Comparison of ENCODE assay signal across 8 cellular contexts in genomic region chr12:58105225-58106119, GRCh38.
DNase-seq lines count a peak whose midpoint lies in the region; ATAC-seq and TF ChIP-seq lines count a peak whose summit lies in the region.

No MANE protein-coding gene starts in this region.

- no peaks in the 10 kb centered on the region for H3K4me1 Mint-ChIP-seq in WTC11
- no peaks in the 10 kb centered on the region for H3K4me1 Mint-ChIP-seq in activated naive CD8-positive, alpha-beta T cell treated with anti-CD3 and anti-CD28 coated beads for 36 hours

- no peak overlapping the region for H3K4me3 Mint-ChIP-seq in WTC11
- H3K4me3 Mint-ChIP-seq in activated naive CD8-positive, alpha-beta T cell treated with anti-CD3 and anti-CD28 coated beads for 36 hours = no peak overlapping the region

- no peak overlapping the region for H2AFZ ChIP-seq in HCT116 (ENCODE audit: low read depth, low read length, poor library complexity, severe bottlenecking)

- DNase-seq in A673 (ENCODE audit: low spot score) (no peak), HCT116 (ENCODE audit: low read depth, low spot score) (no peak), WTC11 (ENCODE audit: low spot score) (no peak), heart right ventricle (no peak), GM10266 (ENCODE audit: extremely low spot score) (no peak)
- DNase-seq in activated effector memory CD4-positive, alpha-beta T cell treated with anti-CD3 and anti-CD28 coated beads, Interleukin-2, amount 50 U/mL, for 16 hours = no peak
- DNase-seq in activated CD4-positive, alpha-beta T cell treated with anti-CD3 and anti-CD28 coated beads, Interleukin-2, amount 50 U/mL, for 48 hours = no peak
- no peak for DNase-seq in activated naive CD8-positive, alpha-beta T cell treated with anti-CD3 and anti-CD28 coated beads for 36 hours

- ATAC-seq in HCT116 (peak; percentile 70), WTC11 (peak; percentile 59), heart right ventricle (peak; percentile 25 to 73 (median 56))

- TF ChIP-seq CTCF in A673 (conservative IDR thresholded peaks at IDR 0.05; ENCODE audit: low read depth, low read length) (peak; percentile 38; the same call in 1 of the 2 replicates), HCT116 (IDR thresholded peaks at IDR 0.05 in 2 of 3, conservative IDR thresholded peaks at IDR 0.05 in 1 of 3; ENCODE audit: borderline replicate concordance in 1 of 3, insufficient read depth in 1 of 3, low read depth in 2 of 3, low read length in 2 of 3) (peak in 2 of 3 experiments; percentile 43 to 51; a peak in 3 of 6 replicates), WTC11 (IDR thresholded peaks at IDR 0.05) (no peak), heart right ventricle (IDR thresholded peaks at IDR 0.05) (peak in 7 of 9 donors; percentile 18 to 55 (median 36)), GM10266 (IDR thresholded peaks at IDR 0.05; ENCODE audit: control insufficient read depth, insufficient read depth, low read depth, missing control alignments) (no peak)

- H3K4me3 ChIP-seq in A673 (ENCODE audit: low read depth, low read length, poor library complexity, severe bottlenecking) (no peak overlapping the region), HCT116 (replicated peaks in 1 of 2; ENCODE audit: low read depth in 1 of 2, low read length in 2 of 2) (no peak overlapping the region), heart right ventricle (no peak overlapping the region)

- H3K36me3 Mint-ChIP-seq in WTC11 = peaks cover 10% of the 10 kb centered on the region; the same call in 1 of the 2 replicates
- no peaks in the 10 kb centered on the region for H3K36me3 Mint-ChIP-seq in activated naive CD8-positive, alpha-beta T cell treated with anti-CD3 and anti-CD28 coated beads for 36 hours

- BruUV-seq in A673 (replicated peaks; lab: Mats Ljungman, UMichigan) (no TSS peak), HCT116 (replicated peaks; lab: Mats Ljungman, UMichigan) (no TSS peak)

- no peaks in the 10 kb centered on the region for H3K79me2 ChIP-seq in HCT116 (ENCODE audit: insufficient read depth, low read length)

- no peak overlapping the region for H3K27ac Mint-ChIP-seq in WTC11
- H3K27ac Mint-ChIP-seq in activated naive CD8-positive, alpha-beta T cell treated with anti-CD3 and anti-CD28 coated beads for 36 hours = no peak overlapping the region

- no peaks in the 10 kb centered on the region for H3K36me3 ChIP-seq in A673 (ENCODE audit: insufficient read depth, low read length, poor library complexity, severe bottlenecking)
- H3K36me3 ChIP-seq in HCT116 (ENCODE audit: control insufficient read depth in 1 of 2, insufficient read depth in 2 of 2, low read length in 2 of 2) = no peaks in the 10 kb centered on the region
- no peaks in the 10 kb centered on the region for H3K36me3 ChIP-seq in heart right ventricle

- intact Hi-C loops in A673 (cut with micrococcal nuclease; ENCODE audit: unreplicated experiment) = no loop called here
- intact Hi-C loops in HCT116 (cut with micrococcal nuclease) = no loop called here
- intact Hi-C loops in heart right ventricle (cut with DNase I) = loop anchor here in 1 of 10 donors (10.0 kb wide), 1 partner anchor 199 kb away; no protein-coding TSS in a partner anchor

- no peak overlapping the region for H3K4me2 ChIP-seq in HCT116 (ENCODE audit: low read length)

- RAD21 ChIA-PET in HCT116 (lab: Charles Lee; ENCODE audit: low non-redundant PET in 1 of 2, low total read pairs in 2 of 2, uncharacterized antibody in 2 of 2, unreplicated experiment in 2 of 2) = interaction anchor here in 1 of 2 experiments (0.7 kb wide), 1 partner anchor 78 kb away, joined by 3 read pairs; no protein-coding TSS in a partner anchor

- H3K27ac ChIP-seq in A673 (ENCODE audit: low read depth, low read length, poor library complexity, severe bottlenecking) (no peak overlapping the region), HCT116 (ENCODE audit: low read depth, low read length) (no peak overlapping the region), heart right ventricle (peak overlapping the region in 9 of 10 donors; percentile 14 to 86 (median 56))

- TF ChIP-seq RAD21 in HCT116 (IDR thresholded peaks at IDR 0.05; ENCODE audit: low read depth) = peak; percentile 40

- H3K4me1 ChIP-seq in A673 (ENCODE audit: insufficient read depth, low read length, poor library complexity, severe bottlenecking) (no peaks in the 10 kb centered on the region), HCT116 (ENCODE audit: control insufficient read depth in 1 of 2, insufficient read depth in 2 of 2, low read length in 2 of 2) (no peaks in the 10 kb centered on the region), heart right ventricle (peaks cover 0 to 9% (median 2%) of the 10 kb centered on the region in 9 donors)

- peaks cover 3% of the 10 kb centered on the region; the same call in 1 of the 2 replicates for H3K27me3 Mint-ChIP-seq in WTC11 (ENCODE audit: low read depth)
- H3K27me3 Mint-ChIP-seq in activated naive CD8-positive, alpha-beta T cell treated with anti-CD3 and anti-CD28 coated beads for 36 hours = peaks cover 4% of the 10 kb centered on the region

- H3K27me3 ChIP-seq in A673 (replicated peaks; ENCODE audit: insufficient read depth, low read depth, low read length, poor library complexity) = no peaks in the 10 kb centered on the region
- no peaks in the 10 kb centered on the region for H3K27me3 ChIP-seq in HCT116 (ENCODE audit: insufficient read depth, low read length)
- no peaks in the 10 kb centered on the region for H3K27me3 ChIP-seq in heart right ventricle

- CTCF ChIA-PET in A673 (lab: Charles Lee) (interaction anchor here (1.0 kb wide), 1 partner anchor 98 kb away, joined by 4 read pairs; no protein-coding TSS in a partner anchor), HCT116 (lab: Charles Lee) (interaction anchor here (1.1 kb wide), 1 partner anchor 103 kb away, joined by 5 read pairs; no protein-coding TSS in a partner anchor), WTC11 (lab: Charles Lee) (interaction anchor here (1.0 to 2.4 kb wide), 5 partner anchors 27 to 338 kb away, joined by 3 to 6 read pairs (median 3); no protein-coding TSS in a partner anchor)

- H3K9ac ChIP-seq in HCT116 (ENCODE audit: low read length) = no peak overlapping the region

- no peaks in the 10 kb centered on the region for H3K9me3 ChIP-seq in A673 (ENCODE audit: low read depth, low read length, poor library complexity, severe bottlenecking)
- no peaks in the 10 kb centered on the region for H3K9me3 ChIP-seq in HCT116 (ENCODE audit: control insufficient read depth in 1 of 2, insufficient read depth in 1 of 2, low read depth in 1 of 2, low read length in 2 of 2)
- H3K9me3 ChIP-seq in heart right ventricle = peaks cover 0 to 13% (median 4%) of the 10 kb centered on the region in 11 donors

- no peaks in the 10 kb centered on the region for H4K20me1 ChIP-seq in HCT116 (ENCODE audit: insufficient read depth)

- no peak for TF ChIP-seq POLR2A in HCT116 (IDR thresholded peaks at IDR 0.05; ENCODE audit: borderline replicate concordance, extremely low read depth, insufficient read depth, insufficient read length)

- POLR2A ChIA-PET in A673 (lab: Charles Lee; ENCODE audit: low non-redundant PET) (no interaction called here), HCT116 (lab: Charles Lee) (no interaction called here), WTC11 (lab: Charles Lee) (no interaction called here)

- WGBS in heart right ventricle, 2 donors = 74 to 80% methylated on average over 10 of the region's 10 CpGs

- peaks cover 15% of the 10 kb centered on the region for H3K9me3 Mint-ChIP-seq in WTC11
- peaks cover 3% of the 10 kb centered on the region for H3K9me3 Mint-ChIP-seq in activated naive CD8-positive, alpha-beta T cell treated with anti-CD3 and anti-CD28 coated beads for 36 hours

- H3K9me2 ChIP-seq in HCT116 (ENCODE audit: insufficient read depth) = no peaks in the 10 kb centered on the region

TF ChIP-seq in HCT116, 20 proteins besides CTCF, POLR2A, EP300 and RAD21 (continues in another document):
- TF ChIP-seq ZBTB33 (IDR thresholded peaks at IDR 0.05; ENCODE audit: extremely low read depth, insufficient replicate concordance, low read length) (no peak), ATF3 (IDR thresholded peaks at IDR 0.05) (no peak)

TF ChIP-seq in WTC11, 78 proteins besides CTCF, POLR2A, EP300 and RAD21 (continues in another document):
- no peak for TF ChIP-seq USF1 (CRISPR knock-in tag; IDR thresholded peaks at IDR 0.05)
- TF ChIP-seq HMGA2 (CRISPR knock-in tag; IDR thresholded peaks at IDR 0.05) = no peak
- TF ChIP-seq ZBTB43 (CRISPR knock-in tag; IDR thresholded peaks at IDR 0.05) = no peak
- TF ChIP-seq MLX (CRISPR knock-in tag; IDR thresholded peaks at IDR 0.05) = no peak
- no peak for TF ChIP-seq E2F5 (CRISPR knock-in tag; IDR thresholded peaks at IDR 0.05)
- no peak for TF ChIP-seq EMX1 (CRISPR knock-in tag; IDR thresholded peaks at IDR 0.05)
- TF ChIP-seq IRF2 (CRISPR knock-in tag; IDR thresholded peaks at IDR 0.05; ENCODE audit: borderline replicate concordance, low read depth) = no peak
- TF ChIP-seq NR2C2 (CRISPR knock-in tag; IDR thresholded peaks at IDR 0.05) = no peak

Comparison
In these comparisons a context has a peak if more than half of its experiments do, and no peak if none do; other contexts are left out.
1. H3K27ac ChIP-seq: peak in heart right ventricle (9 of 10); none in A673 (single experiment) and HCT116 (single experiment).
2. CTCF ChIP-seq: peak in A673 (single experiment), HCT116 (2 of 3) and heart right ventricle (7 of 9); none in WTC11 (single experiment) and GM10266 (single experiment).
3. Peak in every context shown above with its lines, with median percentiles within 50 percentile points of each other: ATAC-seq.